21 cellular contexts compared by ENCODE assay signal in genomic region chr11:121576531-121576930, GRCh38.
A peak's percentile ranks its signal among the peaks of the same experiment; 100 is the strongest.
DNase-seq lines count a peak whose midpoint lies in the region; ATAC-seq and TF ChIP-seq lines count a peak whose summit lies in the region.
"Had no signal": no experiment of that assay in that cellular context is flagged by ENCODE, and none has a peak within 500 bp of the region (broad histone marks: within the 10 kb centered on the region; RNA-seq: fewer than 3 reads in every experiment).

No MANE protein-coding gene starts in this region.

- no peak overlapping the region for H3K9ac ChIP-seq in Karpas-422 (ENCODE audit: low read length)
- H3K9ac ChIP-seq: parathyroid adenoma had no signal

- H4K20me1 ChIP-seq in Karpas-422 (ENCODE audit: insufficient read depth, low read depth, low read length): no peaks in the 10 kb centered on the region

- peak; percentile 49 for ATAC-seq in left lung
- ATAC-seq in GM18517 (IDR thresholded peaks at IDR 0.05; ENCODE audit: unreplicated experiment): no peak
- ATAC-seq in psoas muscle: no peak
- ATAC-seq: WTC11 had no signal

- H3K4me3 ChIP-seq in Karpas-422 (ENCODE audit: low read length): no peak overlapping the region
- H3K4me3 ChIP-seq in left lung: no peak overlapping the region
- no peak overlapping the region for H3K4me3 ChIP-seq in prostate gland
- no peak overlapping the region for H3K4me3 ChIP-seq in spleen
- H3K4me3 ChIP-seq in psoas muscle: no peak overlapping the region
- H3K4me3 ChIP-seq: hepatocyte, smooth muscle cell had no signal

- peak overlapping the region; percentile 64; the same call in 1 of the 2 replicates for H3K27ac ChIP-seq in Karpas-422 (ENCODE audit: low read length)
- no peak overlapping the region for H3K27ac ChIP-seq in left lung
- peak overlapping the region; percentile 31 to 48 for H3K27ac ChIP-seq in prostate gland
- H3K27ac ChIP-seq in spleen: no peak overlapping the region
- no peak overlapping the region for H3K27ac ChIP-seq in psoas muscle
- H3K27ac ChIP-seq: hepatocyte, parathyroid adenoma had no signal

- DNase-seq in CD1c-positive myeloid dendritic cell (ENCODE audit: extremely low spot score) (peak; percentile 27), Karpas-422 (no peak), left lung (peak in 1 of 2 donors; percentile 43), prostate gland (ENCODE audit: low spot score) (no peak), spleen (no peak), NCI-H526 (lab: John Stamatoyannopoulos, UW) (no peak), psoas muscle (no peak)
- DNase-seq: activated CD8-positive, alpha-beta memory T cell treated with anti-CD3 and anti-CD28 coated beads for 24 hours; activated effector memory CD4-positive, alpha-beta T cell treated with anti-CD3 and anti-CD28 coated beads, Interleukin-2, amount 50 U/mL, for 16 hours; Caco-2; cerebellar nuclear complex; NCI-H1048; NCI-H526 treated with DMSO at 0.1 percent for 48 hours; OCI-M1; SIG-M5; T-helper 2 cell had no signal

- H3K27me3 ChIP-seq in Karpas-422 (ENCODE audit: low read length) (no peaks in the 10 kb centered on the region), left lung (no peaks in the 10 kb centered on the region), prostate gland (replicated peaks; ENCODE audit: insufficient read depth) (no peaks in the 10 kb centered on the region), spleen (replicated peaks in 1 of 7) (peaks cover 0 to 17% (median 5%) of the 10 kb centered on the region in 7 donors), psoas muscle (ENCODE audit: insufficient read depth in 3 of 3, low read length in 2 of 3) (peaks cover 0 to 15% (median 0%) of the 10 kb centered on the region in 3 donors)
- H3K27me3 ChIP-seq: hepatocyte had no signal

- intact Hi-C loops in left lung (cut with DNase I): no loop called here
- intact Hi-C loops in prostate gland (cut with DNase I): no loop called here
- intact Hi-C loops in spleen (cut with DNase I; ENCODE audit: low total_unique reads): no loop called here
- intact Hi-C loops in psoas muscle (cut with DNase I): no loop called here

- H3K36me3 ChIP-seq in Karpas-422 (ENCODE audit: insufficient read depth, low read length) (peaks cover 72% of the 10 kb centered on the region), left lung (peaks cover 0 to 76% of the 10 kb centered on the region in 2 donors), prostate gland (no peaks in the 10 kb centered on the region), spleen (peaks cover 0 to 100% (median 27%) of the 10 kb centered on the region in 6 donors), psoas muscle (ENCODE audit: insufficient read depth in 1 of 2, low read depth in 1 of 2) (no peaks in the 10 kb centered on the region)

- TF ChIP-seq POLR2A in prostate gland (IDR thresholded peaks at IDR 0.05) (no peak), spleen (IDR thresholded peaks at IDR 0.05) (no peak)

- WGBS in prostate gland: 63% methylated on average over 7 of the region's 7 CpGs
- WGBS in spleen, 5 donors: 69 to 79% (median 74%) methylated on average over 7 of the region's 7 CpGs
- 56 to 70% (median 56%) methylated on average over 7 of the region's 7 CpGs for WGBS in psoas muscle, 3 donors

- H3K9me2 ChIP-seq in Karpas-422 (replicated peaks; ENCODE audit: insufficient read depth, low read length): no peaks in the 10 kb centered on the region

- H3K4me1 ChIP-seq in Karpas-422 (ENCODE audit: low read length) (peaks cover 36% of the 10 kb centered on the region), left lung (peaks cover 0 to 55% of the 10 kb centered on the region in 2 donors), prostate gland (replicated peaks) (no peaks in the 10 kb centered on the region), spleen (peaks cover 0 to 74% (median 33%) of the 10 kb centered on the region in 6 donors), psoas muscle (no peaks in the 10 kb centered on the region)
- H3K4me1 ChIP-seq: Caco-2, parathyroid adenoma had no signal

- no peak overlapping the region for H2AFZ ChIP-seq in Karpas-422 (ENCODE audit: low read length)
- H2AFZ ChIP-seq: hepatocyte, parathyroid adenoma had no signal

- no peak overlapping the region for H3K4me2 ChIP-seq in Karpas-422 (ENCODE audit: low read depth, low read length, poor library complexity, severe bottlenecking)
- H3K4me2 ChIP-seq: hepatocyte, smooth muscle cell had no signal

- no peaks in the 10 kb centered on the region for H3K9me3 ChIP-seq in Karpas-422 (ENCODE audit: low read length)
- no peaks in the 10 kb centered on the region for H3K9me3 ChIP-seq in left lung
- H3K9me3 ChIP-seq in prostate gland: no peaks in the 10 kb centered on the region
- H3K9me3 ChIP-seq in spleen: peaks cover 0 to 11% (median 2%) of the 10 kb centered on the region in 8 donors
- no peaks in the 10 kb centered on the region for H3K9me3 ChIP-seq in psoas muscle

- H3K79me2 ChIP-seq in Karpas-422 (ENCODE audit: low read length): peaks cover 10% of the 10 kb centered on the region; the same call in 1 of the 2 replicates
- H3K79me2 ChIP-seq: hepatocyte, parathyroid adenoma had no signal

- no peak for TF ChIP-seq CTCF in left lung (IDR thresholded peaks at IDR 0.05)
- TF ChIP-seq CTCF in prostate gland (IDR thresholded peaks at IDR 0.05): no peak
- TF ChIP-seq CTCF in spleen (IDR thresholded peaks at IDR 0.05 in 8 of 11, conservative IDR thresholded peaks at IDR 0.05 in 3 of 11): no peak
- TF ChIP-seq CTCF in psoas muscle (IDR thresholded peaks at IDR 0.05): no peak

Comparison
In these comparisons a context has a peak if more than half of its experiments do, and no peak if none do; other contexts are left out.
1. H3K27ac ChIP-seq: peak in Karpas-422 (single experiment) and prostate gland (2 of 2); none in left lung (0 of 2), spleen (0 of 8) and psoas muscle (single experiment).